ENCODE assay signal across 1 cellular context in the genomic region with DNA sequence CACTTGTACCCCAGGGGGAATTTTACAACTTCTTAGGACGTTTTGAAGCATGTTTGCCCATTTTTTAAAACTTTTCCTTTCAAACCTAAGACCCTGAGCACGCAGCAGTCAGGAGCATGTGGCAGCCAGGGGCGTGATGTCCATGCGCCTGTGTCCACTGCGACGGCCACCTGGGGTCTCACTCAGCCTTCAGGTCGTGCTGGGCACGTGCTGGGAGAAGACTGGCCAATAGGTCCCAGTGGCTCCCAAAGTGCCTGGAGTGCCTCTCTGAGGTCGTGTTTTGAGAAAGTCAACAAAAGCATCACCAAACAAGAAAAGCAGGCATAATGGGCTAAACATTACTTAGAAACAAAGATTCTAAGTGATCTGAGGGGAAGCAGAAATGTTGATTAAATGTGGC.
TF ChIP-seq lines count a peak whose summit lies in the region.

No MANE protein-coding gene starts in this region.

TF ChIP-seq in K562, 482 proteins besides CTCF, POLR2A, EP300 and RAD21:
- TF ChIP-seq CEBPB (tag; IDR thresholded peaks at IDR 0.05) (no peak), RFX1 (IDR thresholded peaks at IDR 0.05) (no peak)
- TF ChIP-seq, protein P1, sequence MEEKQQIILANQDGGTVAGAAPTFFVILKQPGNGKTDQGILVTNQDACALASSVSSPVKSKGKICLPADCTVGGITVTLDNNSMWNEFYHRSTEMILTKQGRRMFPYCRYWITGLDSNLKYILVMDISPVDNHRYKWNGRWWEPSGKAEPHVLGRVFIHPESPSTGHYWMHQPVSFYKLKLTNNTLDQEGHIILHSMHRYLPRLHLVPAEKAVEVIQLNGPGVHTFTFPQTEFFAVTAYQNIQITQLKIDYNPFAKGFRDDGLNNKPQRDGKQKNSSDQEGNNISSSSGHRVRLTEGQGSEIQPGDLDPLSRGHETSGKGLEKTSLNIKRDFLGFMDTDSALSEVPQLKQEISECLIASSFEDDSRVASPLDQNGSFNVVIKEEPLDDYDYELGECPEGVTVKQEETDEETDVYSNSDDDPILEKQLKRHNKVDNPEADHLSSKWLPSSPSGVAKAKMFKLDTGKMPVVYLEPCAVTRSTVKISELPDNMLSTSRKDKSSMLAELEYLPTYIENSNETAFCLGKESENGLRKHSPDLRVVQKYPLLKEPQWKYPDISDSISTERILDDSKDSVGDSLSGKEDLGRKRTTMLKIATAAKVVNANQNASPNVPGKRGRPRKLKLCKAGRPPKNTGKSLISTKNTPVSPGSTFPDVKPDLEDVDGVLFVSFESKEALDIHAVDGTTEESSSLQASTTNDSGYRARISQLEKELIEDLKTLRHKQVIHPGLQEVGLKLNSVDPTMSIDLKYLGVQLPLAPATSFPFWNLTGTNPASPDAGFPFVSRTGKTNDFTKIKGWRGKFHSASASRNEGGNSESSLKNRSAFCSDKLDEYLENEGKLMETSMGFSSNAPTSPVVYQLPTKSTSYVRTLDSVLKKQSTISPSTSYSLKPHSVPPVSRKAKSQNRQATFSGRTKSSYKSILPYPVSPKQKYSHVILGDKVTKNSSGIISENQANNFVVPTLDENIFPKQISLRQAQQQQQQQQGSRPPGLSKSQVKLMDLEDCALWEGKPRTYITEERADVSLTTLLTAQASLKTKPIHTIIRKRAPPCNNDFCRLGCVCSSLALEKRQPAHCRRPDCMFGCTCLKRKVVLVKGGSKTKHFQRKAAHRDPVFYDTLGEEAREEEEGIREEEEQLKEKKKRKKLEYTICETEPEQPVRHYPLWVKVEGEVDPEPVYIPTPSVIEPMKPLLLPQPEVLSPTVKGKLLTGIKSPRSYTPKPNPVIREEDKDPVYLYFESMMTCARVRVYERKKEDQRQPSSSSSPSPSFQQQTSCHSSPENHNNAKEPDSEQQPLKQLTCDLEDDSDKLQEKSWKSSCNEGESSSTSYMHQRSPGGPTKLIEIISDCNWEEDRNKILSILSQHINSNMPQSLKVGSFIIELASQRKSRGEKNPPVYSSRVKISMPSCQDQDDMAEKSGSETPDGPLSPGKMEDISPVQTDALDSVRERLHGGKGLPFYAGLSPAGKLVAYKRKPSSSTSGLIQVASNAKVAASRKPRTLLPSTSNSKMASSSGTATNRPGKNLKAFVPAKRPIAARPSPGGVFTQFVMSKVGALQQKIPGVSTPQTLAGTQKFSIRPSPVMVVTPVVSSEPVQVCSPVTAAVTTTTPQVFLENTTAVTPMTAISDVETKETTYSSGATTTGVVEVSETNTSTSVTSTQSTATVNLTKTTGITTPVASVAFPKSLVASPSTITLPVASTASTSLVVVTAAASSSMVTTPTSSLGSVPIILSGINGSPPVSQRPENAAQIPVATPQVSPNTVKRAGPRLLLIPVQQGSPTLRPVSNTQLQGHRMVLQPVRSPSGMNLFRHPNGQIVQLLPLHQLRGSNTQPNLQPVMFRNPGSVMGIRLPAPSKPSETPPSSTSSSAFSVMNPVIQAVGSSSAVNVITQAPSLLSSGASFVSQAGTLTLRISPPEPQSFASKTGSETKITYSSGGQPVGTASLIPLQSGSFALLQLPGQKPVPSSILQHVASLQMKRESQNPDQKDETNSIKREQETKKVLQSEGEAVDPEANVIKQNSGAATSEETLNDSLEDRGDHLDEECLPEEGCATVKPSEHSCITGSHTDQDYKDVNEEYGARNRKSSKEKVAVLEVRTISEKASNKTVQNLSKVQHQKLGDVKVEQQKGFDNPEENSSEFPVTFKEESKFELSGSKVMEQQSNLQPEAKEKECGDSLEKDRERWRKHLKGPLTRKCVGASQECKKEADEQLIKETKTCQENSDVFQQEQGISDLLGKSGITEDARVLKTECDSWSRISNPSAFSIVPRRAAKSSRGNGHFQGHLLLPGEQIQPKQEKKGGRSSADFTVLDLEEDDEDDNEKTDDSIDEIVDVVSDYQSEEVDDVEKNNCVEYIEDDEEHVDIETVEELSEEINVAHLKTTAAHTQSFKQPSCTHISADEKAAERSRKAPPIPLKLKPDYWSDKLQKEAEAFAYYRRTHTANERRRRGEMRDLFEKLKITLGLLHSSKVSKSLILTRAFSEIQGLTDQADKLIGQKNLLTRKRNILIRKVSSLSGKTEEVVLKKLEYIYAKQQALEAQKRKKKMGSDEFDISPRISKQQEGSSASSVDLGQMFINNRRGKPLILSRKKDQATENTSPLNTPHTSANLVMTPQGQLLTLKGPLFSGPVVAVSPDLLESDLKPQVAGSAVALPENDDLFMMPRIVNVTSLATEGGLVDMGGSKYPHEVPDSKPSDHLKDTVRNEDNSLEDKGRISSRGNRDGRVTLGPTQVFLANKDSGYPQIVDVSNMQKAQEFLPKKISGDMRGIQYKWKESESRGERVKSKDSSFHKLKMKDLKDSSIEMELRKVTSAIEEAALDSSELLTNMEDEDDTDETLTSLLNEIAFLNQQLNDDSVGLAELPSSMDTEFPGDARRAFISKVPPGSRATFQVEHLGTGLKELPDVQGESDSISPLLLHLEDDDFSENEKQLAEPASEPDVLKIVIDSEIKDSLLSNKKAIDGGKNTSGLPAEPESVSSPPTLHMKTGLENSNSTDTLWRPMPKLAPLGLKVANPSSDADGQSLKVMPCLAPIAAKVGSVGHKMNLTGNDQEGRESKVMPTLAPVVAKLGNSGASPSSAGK (IDR thresholded peaks at IDR 0.05): 0 out of 2 replicates have a peak, but pooled peaks have one; percentile 12
